31 cellular contexts compared by ENCODE assay signal in genomic region chr7:17878621-17879020, GRCh38.
"Had no signal": no experiment of that assay in that cellular context is flagged by ENCODE, and none has a peak within 500 bp of the region (broad histone marks: within the 10 kb centered on the region; RNA-seq: fewer than 3 reads in every experiment).

No MANE protein-coding gene starts in this region.

- H3K9me3 ChIP-seq: adrenal gland, body of pancreas, esophagus muscularis mucosa, gastrocnemius medialis, heart right ventricle had no signal

- H3K4me3 Mint-ChIP-seq: activated CD4-positive, alpha-beta T cell treated with anti-CD3 and anti-CD28 coated beads, Interleukin-2, amount 10 ng/mL, durations not matched to agents 7 days and 5 days; activated CD8-positive, alpha-beta T cell treated with anti-CD3 and anti-CD28 coated beads for 36 hours; activated naive CD4-positive, alpha-beta T cell treated with anti-CD3 and anti-CD28 coated beads, Interleukin-2, amount 50 U/mL, for 24 hours; activated naive CD8-positive, alpha-beta T cell treated with anti-CD3 and anti-CD28 coated beads for 36 hours; activated naive CD8-positive, alpha-beta T cell treated with anti-CD3 and anti-CD28 coated beads, Interleukin-2, amount 50 U/mL, for 24 hours; activated T-cell treated with anti-CD3 and anti-CD28 coated beads, Interleukin-2, amount 50 U/mL, for 4 hours; activated T-helper 17 cell treated with anti-CD3 and anti-CD28 coated beads, Interleukin-2, amount 50 U/mL, for 72 hours; effector memory CD8-positive, alpha-beta T cell had no signal

- ATAC-seq: activated CD8-positive, alpha-beta T cell treated with anti-CD3 and anti-CD28 coated beads for 36 hours; activated naive CD8-positive, alpha-beta T cell treated with anti-CD3 and anti-CD28 coated beads, Interleukin-2, amount 50 U/mL, for 24 hours; activated T-cell treated with anti-CD3 and anti-CD28 coated beads, Interleukin-2, amount 50 U/mL, for 4 hours; activated T-helper 17 cell treated with anti-CD3 and anti-CD28 coated beads, Interleukin-2, amount 50 U/mL, for 72 hours; body of pancreas; effector memory CD8-positive, alpha-beta T cell; foreskin keratinocyte; gastrocnemius medialis; heart right ventricle had no signal

- FAIRE-seq: colon had no signal

- H3K27me3 Mint-ChIP-seq: activated CD4-positive, alpha-beta T cell treated with anti-CD3 and anti-CD28 coated beads, Interleukin-2, amount 10 ng/mL, durations not matched to agents 7 days and 5 days; activated CD8-positive, alpha-beta T cell treated with anti-CD3 and anti-CD28 coated beads for 36 hours; activated naive CD4-positive, alpha-beta T cell treated with anti-CD3 and anti-CD28 coated beads, Interleukin-2, amount 50 U/mL, for 24 hours; activated naive CD8-positive, alpha-beta T cell treated with anti-CD3 and anti-CD28 coated beads for 36 hours; activated naive CD8-positive, alpha-beta T cell treated with anti-CD3 and anti-CD28 coated beads, Interleukin-2, amount 50 U/mL, for 24 hours; activated T-helper 17 cell treated with anti-CD3 and anti-CD28 coated beads, Interleukin-2, amount 50 U/mL, for 72 hours; effector memory CD8-positive, alpha-beta T cell had no signal

- H3K27ac ChIP-seq: adrenal gland, body of pancreas, esophagus muscularis mucosa, foreskin keratinocyte, gastrocnemius medialis, heart right ventricle had no signal

- H3K27me3 ChIP-seq: adrenal gland, body of pancreas, esophagus muscularis mucosa, foreskin keratinocyte, gastrocnemius medialis, heart right ventricle had no signal

- H3K4me1 Mint-ChIP-seq: activated CD4-positive, alpha-beta T cell treated with anti-CD3 and anti-CD28 coated beads, Interleukin-2, amount 10 ng/mL, durations not matched to agents 7 days and 5 days; activated naive CD4-positive, alpha-beta T cell treated with anti-CD3 and anti-CD28 coated beads, Interleukin-2, amount 50 U/mL, for 24 hours; activated naive CD8-positive, alpha-beta T cell treated with anti-CD3 and anti-CD28 coated beads for 36 hours; activated naive CD8-positive, alpha-beta T cell treated with anti-CD3 and anti-CD28 coated beads, Interleukin-2, amount 50 U/mL, for 24 hours had no signal

- H3K36me3 ChIP-seq: adrenal gland had no signal

- H3K27ac Mint-ChIP-seq: activated CD4-positive, alpha-beta T cell treated with anti-CD3 and anti-CD28 coated beads, Interleukin-2, amount 10 ng/mL, durations not matched to agents 7 days and 5 days; activated CD8-positive, alpha-beta T cell treated with anti-CD3 and anti-CD28 coated beads for 36 hours; activated naive CD4-positive, alpha-beta T cell treated with anti-CD3 and anti-CD28 coated beads, Interleukin-2, amount 50 U/mL, for 24 hours; activated naive CD8-positive, alpha-beta T cell treated with anti-CD3 and anti-CD28 coated beads for 36 hours; activated naive CD8-positive, alpha-beta T cell treated with anti-CD3 and anti-CD28 coated beads, Interleukin-2, amount 50 U/mL, for 24 hours; activated T-helper 17 cell treated with anti-CD3 and anti-CD28 coated beads, Interleukin-2, amount 50 U/mL, for 72 hours; effector memory CD8-positive, alpha-beta T cell had no signal

- H3K4me3 ChIP-seq: adrenal gland, body of pancreas, esophagus muscularis mucosa, gastrocnemius medialis, heart right ventricle had no signal

- H3K4me1 ChIP-seq: adrenal gland, body of pancreas, esophagus muscularis mucosa, foreskin keratinocyte, gastrocnemius medialis, heart right ventricle had no signal

- H3K9me3 Mint-ChIP-seq: activated CD4-positive, alpha-beta T cell treated with anti-CD3 and anti-CD28 coated beads, Interleukin-2, amount 10 ng/mL, durations not matched to agents 7 days and 5 days; activated CD8-positive, alpha-beta T cell treated with anti-CD3 and anti-CD28 coated beads for 36 hours; activated naive CD4-positive, alpha-beta T cell treated with anti-CD3 and anti-CD28 coated beads, Interleukin-2, amount 50 U/mL, for 24 hours; activated naive CD8-positive, alpha-beta T cell treated with anti-CD3 and anti-CD28 coated beads for 36 hours; activated naive CD8-positive, alpha-beta T cell treated with anti-CD3 and anti-CD28 coated beads, Interleukin-2, amount 50 U/mL, for 24 hours; activated T-cell treated with anti-CD3 and anti-CD28 coated beads, Interleukin-2, amount 50 U/mL, for 4 hours; activated T-helper 17 cell treated with anti-CD3 and anti-CD28 coated beads, Interleukin-2, amount 50 U/mL, for 72 hours; effector memory CD8-positive, alpha-beta T cell had no signal

- DNase-seq: activated CD4-positive, alpha-beta T cell treated with anti-CD3 and anti-CD28 coated beads for 1 hour; activated CD4-positive, alpha-beta T cell treated with anti-CD3 and anti-CD28 coated beads for 4 hours; activated CD4-positive, alpha-beta T cell treated with anti-CD3 and anti-CD28 coated beads, Interleukin-2, amount 10 ng/mL, durations not matched to agents 7 days and 5 days; activated CD4-positive, alpha-beta T cell treated with anti-CD3 and anti-CD28 coated beads, Interleukin-2, amount 50 U/mL, for 48 hours; activated CD8-positive, alpha-beta memory T cell treated with anti-CD3 and anti-CD28 coated beads for 24 hours; activated CD8-positive, alpha-beta T cell treated with anti-CD3 and anti-CD28 coated beads for 36 hours; activated effector memory CD4-positive, alpha-beta T cell treated with Interleukin-2 at 50 U/mL for 16 hours; activated gamma-delta T cell treated with Interleukin-2 at 50 U/mL for 16 hours; activated naive CD4-positive, alpha-beta T cell treated with Interleukin-2 at 50 U/mL for 16 hours; activated naive CD8-positive, alpha-beta T cell treated with anti-CD3 and anti-CD28 coated beads for 36 hours; activated naive CD8-positive, alpha-beta T cell treated with anti-CD3 and anti-CD28 coated beads, Interleukin-2, amount 50 U/mL, for 24 hours; activated T-cell treated with anti-CD3 and anti-CD28 coated beads, Interleukin-2, amount 50 U/mL, for 4 hours; adrenal gland; amygdala; aorta; body of pancreas; caudate nucleus; cortex of kidney; dermis blood vessel endothelial cell; effector CD4-positive, alpha-beta T cell; effector memory CD8-positive, alpha-beta T cell; erythroblast; foreskin keratinocyte; gastrocnemius medialis; heart right ventricle; T-helper 1 cell; T-helper 2 cell had no signal
